ENCODE assay signal across 15 cellular contexts in the genomic region with DNA sequence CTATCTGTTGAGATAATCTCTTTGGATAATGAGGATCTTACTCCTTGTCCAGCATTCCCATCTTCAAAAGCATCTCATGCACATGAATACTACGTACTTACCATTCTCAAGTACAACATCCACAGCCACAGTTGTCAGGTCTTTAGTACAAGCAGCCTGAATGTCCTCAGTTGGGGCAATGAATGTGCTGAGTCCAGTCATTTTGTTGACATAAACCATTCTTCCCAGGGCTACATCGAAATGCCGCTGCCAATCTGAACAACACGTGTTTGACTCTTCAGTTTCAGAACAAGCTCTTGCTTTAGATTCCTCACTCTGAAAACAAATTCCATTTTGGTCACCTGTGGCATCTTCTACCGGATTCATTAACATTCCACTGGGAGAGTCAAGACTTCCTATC.
"Had no signal": no experiment of that assay in that cellular context is flagged by ENCODE, and none has a peak within 500 bp of the region (broad histone marks: within the 10 kb centered on the region; RNA-seq: fewer than 3 reads in every experiment).

No MANE protein-coding gene starts in this region.

- H3K4me3 ChIP-seq: cardiac muscle cell, esophagus muscularis mucosa, skin epidermis, testis had no signal

- H3K27ac ChIP-seq: cardiac muscle cell, esophagus muscularis mucosa, skin epidermis, testis had no signal

- H3K27me3 ChIP-seq: cardiac muscle cell, esophagus muscularis mucosa, testis had no signal

- ATAC-seq: left ventricle myocardium superior; naive thymus-derived CD8-positive, alpha-beta T cell; T-helper 17 cell had no signal

- DNase-seq: activated B cell treated with CpG ODN at 0.5 μM for 24 hours; activated CD4-positive, alpha-beta T cell treated with anti-CD3 and anti-CD28 coated beads for 48 hours; activated CD8-positive, alpha-beta memory T cell treated with anti-CD3 and anti-CD28 coated beads for 24 hours; activated naive CD4-positive, alpha-beta T cell treated with anti-CD3 and anti-CD28 coated beads, Interleukin-2, amount 50 U/mL, for 16 hours; activated T-cell treated with anti-CD3 and anti-CD28 coated beads for 4 hours; glutamatergic neuron; left ventricle myocardium superior; naive thymus-derived CD8-positive, alpha-beta T cell; posterior cingulate gyrus; stimulated activated naive CD8-positive, alpha-beta T cell treated with anti-CD3 and anti-CD28 coated beads, Interleukin-15, Interleukin-2, amounts not matched to agents 100 U/mL and 50 U/mL, for 24 hours; T-helper 17 cell; testis had no signal

- H3K9me3 ChIP-seq: esophagus muscularis mucosa, testis had no signal
